Comparison of ENCODE assay signal across 31 cellular contexts in the genomic region with DNA sequence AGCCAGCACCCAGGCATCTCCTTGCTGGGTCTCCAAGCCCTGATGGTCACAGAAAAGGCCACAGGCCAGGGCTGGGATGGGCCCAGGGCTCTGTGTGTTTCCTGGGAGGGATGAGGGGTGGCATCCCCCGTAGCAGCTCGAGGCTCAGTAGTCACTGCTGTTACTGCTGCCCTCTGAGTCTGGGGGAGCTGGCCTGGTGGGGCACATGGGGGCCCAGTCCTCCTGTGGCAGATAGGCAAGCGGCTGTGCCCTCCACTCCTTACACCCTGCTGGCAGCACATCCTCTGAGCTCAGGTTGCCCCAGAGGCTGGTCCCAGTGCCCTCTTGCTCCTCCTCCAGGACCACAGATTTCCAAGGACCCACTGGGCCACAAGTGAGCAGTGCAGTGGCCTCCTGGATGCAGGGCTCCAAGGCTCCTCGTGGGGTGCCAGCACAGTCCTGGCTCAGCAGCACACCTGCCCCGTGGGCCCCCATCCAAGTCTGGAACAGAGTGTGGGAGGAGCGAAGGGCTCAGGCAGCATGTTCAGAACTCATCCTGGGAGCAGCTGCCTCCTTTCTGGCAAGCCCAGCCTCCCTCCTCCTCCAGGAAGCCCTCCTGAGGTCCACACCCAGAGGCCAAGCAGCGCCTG. TPM values are rescaled to one million over a fixed set of nuclear protein-coding genes. Genes with fewer than 3 reads are reported as not detected.
"Had no signal": no experiment of that assay in that cellular context is flagged by ENCODE, and none has a peak within 500 bp of the region (broad histone marks: within the 10 kb centered on the region; RNA-seq: fewer than 3 reads in every experiment).

No MANE protein-coding gene starts in this region.

- H3K36me3 ChIP-seq: heart left ventricle, neural progenitor cell, right atrium auricular region, right lobe of liver, suprapubic skin, thoracic aorta, tibial artery, uterus had no signal

- H3K27ac Mint-ChIP-seq: mesothelial cell of epicardium; naive B cell; natural killer cell; progenitor cell of endocrine pancreas; stimulated activated naive CD8-positive, alpha-beta T cell treated with anti-CD3 and anti-CD28 coated beads, Interleukin-15, Interleukin-2, amounts not matched to agents 100 ng/mL and 50 ng/mL, for 24 hours had no signal

- H3K36me3 Mint-ChIP-seq: mesothelial cell of epicardium; naive B cell; natural killer cell; neural progenitor cell; stimulated activated effector memory CD8-positive, alpha-beta T cell treated with anti-CD3 and anti-CD28 coated beads, Interleukin-12 subunit alpha, Interleukin-12 subunit beta, amount 100 ng/mL, for 72 hours had no signal

- H3K27ac ChIP-seq: heart left ventricle, neural progenitor cell, parathyroid adenoma, right atrium auricular region, right lobe of liver, suprapubic skin, thoracic aorta, tibial artery, uterus had no signal

- H3K9me3 Mint-ChIP-seq: mesothelial cell of epicardium; natural killer cell; neural progenitor cell; stimulated activated effector memory CD8-positive, alpha-beta T cell treated with anti-CD3 and anti-CD28 coated beads, Interleukin-12 subunit alpha, Interleukin-12 subunit beta, amount 100 ng/mL, for 72 hours; stimulated activated naive CD8-positive, alpha-beta T cell treated with anti-CD3 and anti-CD28 coated beads, Interleukin-15, Interleukin-2, amounts not matched to agents 100 ng/mL and 50 ng/mL, for 24 hours had no signal

- H3K9me3 ChIP-seq: heart left ventricle, right atrium auricular region, right lobe of liver, suprapubic skin, thoracic aorta, tibial artery, uterus had no signal

- H3K4me3 ChIP-seq: heart left ventricle, lung, neural progenitor cell, right atrium auricular region, right lobe of liver, smooth muscle cell, suprapubic skin, thoracic aorta, tibial artery, uterus had no signal

- H3K4me3 Mint-ChIP-seq: mesothelial cell of epicardium; naive B cell; natural killer cell; nephron progenitor cell; neural progenitor cell; stimulated activated effector memory CD8-positive, alpha-beta T cell treated with anti-CD3 and anti-CD28 coated beads, Interleukin-12 subunit alpha, Interleukin-12 subunit beta, amount 100 ng/mL, for 72 hours; stimulated activated naive CD8-positive, alpha-beta T cell treated with anti-CD3 and anti-CD28 coated beads, Interleukin-15, Interleukin-2, amounts not matched to agents 100 ng/mL and 50 ng/mL, for 24 hours had no signal

- H3K4me1 ChIP-seq: neural progenitor cell, parathyroid adenoma, right atrium auricular region, right lobe of liver, uterus had no signal

- H3K27me3 ChIP-seq: right atrium auricular region, right lobe of liver, uterus had no signal

- DNase-seq: hypothalamus; islet precursor cell; mesendoderm; naive B cell; natural killer cell; nephron progenitor cell; right lobe of liver; stimulated activated CD4-positive, alpha-beta T cell treated with anti-CD3 and anti-CD28 coated beads, Interleukin-2, amount 100 ng/mL, for 24 hours; stimulated activated CD4-positive, alpha-beta T cell treated with anti-CD3 and anti-CD28 coated beads, Interleukin-4, amount 100 ng/mL, for 1 hour; stimulated activated naive CD4-positive, alpha-beta T cell; tibial artery; trophoblast cell; uterus had no signal

- ATAC-seq: heart left ventricle; natural killer cell; right lobe of liver; stimulated activated effector memory CD8-positive, alpha-beta T cell treated with anti-CD3 and anti-CD28 coated beads, Interleukin-12 subunit alpha, Interleukin-12 subunit beta, amount 100 ng/mL, for 72 hours had no signal

- H3K4me1 Mint-ChIP-seq: mesothelial cell of epicardium; natural killer cell; nephron progenitor cell; stimulated activated effector memory CD8-positive, alpha-beta T cell treated with anti-CD3 and anti-CD28 coated beads, Interleukin-12 subunit alpha, Interleukin-12 subunit beta, amount 100 ng/mL, for 72 hours had no signal

RNA-seq across cellular contexts. Expression of gene TUBB8, which starts 31.5 kb away (rescaled TPM):
- total RNA-seq: heart left ventricle, kidney epithelial cell, liver, pulmonary artery endothelial cell, renal cortical epithelial cell, right atrium auricular region, right lobe of liver, skeletal muscle tissue, subcutaneous adipose tissue, suprapubic skin, thoracic aorta, uterus had no signal
